Comparison of ENCODE assay signal across 21 cellular contexts in genomic region chr4:149574973-149575372, GRCh38.
A peak's percentile ranks its signal among the peaks of the same experiment; 100 is the strongest.
DNase-seq lines count a peak whose midpoint lies in the region; ATAC-seq and TF ChIP-seq lines count a peak whose summit lies in the region.
"Had no signal": no experiment of that assay in that cellular context is flagged by ENCODE, and none has a peak within 500 bp of the region (broad histone marks: within the 10 kb centered on the region; RNA-seq: fewer than 3 reads in every experiment).

No MANE protein-coding gene starts in this region.

- TF ChIP-seq CTCF in IMR-90 (conservative IDR thresholded peaks at IDR 0.05; ENCODE audit: low read depth, low read length) (no peak), lower lobe of right lung (IDR thresholded peaks at IDR 0.05) (no peak), chondrocyte (IDR thresholded peaks at IDR 0.05) (no peak), GM23338 (conservative IDR thresholded peaks at IDR 0.05; ENCODE audit: low read depth in 2 of 2) (no peak)

- no peak overlapping the region for H3K56ac ChIP-seq in IMR-90 (ENCODE audit: extremely low read depth, insufficient read depth, low read length)

- no peak overlapping the region for H4K5ac ChIP-seq in IMR-90 (ENCODE audit: low read depth, low read length)

- H3K4me1 Mint-ChIP-seq in chondrocyte (ENCODE audit: low read depth) (no peaks in the 10 kb centered on the region), GM23338 (no peaks in the 10 kb centered on the region)
- no peaks in the 10 kb centered on the region for H3K4me1 Mint-ChIP-seq in activated CD4-positive, alpha-beta memory T cell treated with anti-CD3 and anti-CD28 coated beads, Interleukin-2, amount 10 ng/mL, durations not matched to agents 7 days and 5 days

- H3K27me3 ChIP-seq in IMR-90 (ENCODE audit: control insufficient read depth, insufficient read depth, low read length) (no peaks in the 10 kb centered on the region; the same call in 1 of the 2 replicates), lower lobe of right lung (ENCODE audit: low read depth) (no peaks in the 10 kb centered on the region), GM23338 (ENCODE audit: insufficient read depth) (no peaks in the 10 kb centered on the region)
- H3K27me3 ChIP-seq: neutrophil, right lobe of liver had no signal

- H3K9me2 ChIP-seq in GM23338 (ENCODE audit: insufficient read depth), result no peaks in the 10 kb centered on the region

- dilution Hi-C loops in IMR-90 (cut with HindIII; ENCODE audit: low sequenced_read_pairs, unreplicated experiment), result no loop called here

- TF ChIP-seq RAD21 in IMR-90 (IDR thresholded peaks at IDR 0.05; ENCODE audit: low read length), result no peak

- in situ Hi-C loops in IMR-90 (cut with MboI; ENCODE audit: low sequenced_read_pairs), result no loop called here

- H3K4me3 ChIP-seq in IMR-90 (ENCODE audit: insufficient read depth, low read depth, low read length) (no peak overlapping the region), lower lobe of right lung (no peak overlapping the region), GM23338 (no peak overlapping the region)
- H3K4me3 ChIP-seq: right lobe of liver had no signal

- no peak for DNase-seq in IMR-90
- no peak for DNase-seq in lower lobe of right lung
- no peak for DNase-seq in chondrocyte (ENCODE audit: low spot score)
- DNase-seq in GM23338 (ENCODE audit: low spot score), result no peak
- no peak for DNase-seq in activated CD4-positive, alpha-beta memory T cell treated with anti-CD3 and anti-CD28 coated beads, Interleukin-2, amount 10 ng/mL, durations not matched to agents 7 days and 5 days
- DNase-seq in NCI-H446 (lab: John Stamatoyannopoulos, UW), result no peak
- DNase-seq: activated CD8-positive, alpha-beta T cell treated with anti-CD3 and anti-CD28 coated beads for 36 hours; anterior cingulate cortex; Caco-2; erythroblast; head of caudate nucleus; islet precursor cell; KBM-7; NCI-H510A; right lobe of liver; stimulated activated CD4-positive, alpha-beta T cell treated with anti-CD3 and anti-CD28 coated beads, Interleukin-4, amount 100 ng/mL, for 1 hour had no signal

- no peaks in the 10 kb centered on the region for H3K9me1 ChIP-seq in IMR-90 (ENCODE audit: insufficient read depth, low read length)

- H3K9me3 ChIP-seq in IMR-90 (ENCODE audit: control insufficient read depth, insufficient read depth, low read length) (no peaks in the 10 kb centered on the region), lower lobe of right lung (no peaks in the 10 kb centered on the region)
- H3K9me3 ChIP-seq: Caco-2, neutrophil, right lobe of liver had no signal

- no peaks in the 10 kb centered on the region for H3K9me3 Mint-ChIP-seq in chondrocyte (ENCODE audit: low read depth)
- no peaks in the 10 kb centered on the region for H3K9me3 Mint-ChIP-seq in GM23338
- H3K9me3 Mint-ChIP-seq in activated CD4-positive, alpha-beta memory T cell treated with anti-CD3 and anti-CD28 coated beads, Interleukin-2, amount 10 ng/mL, durations not matched to agents 7 days and 5 days, result no peaks in the 10 kb centered on the region
- H3K9me3 Mint-ChIP-seq: activated CD8-positive, alpha-beta T cell treated with anti-CD3 and anti-CD28 coated beads for 36 hours had no signal

- no peak overlapping the region for H2AFZ ChIP-seq in IMR-90 (replicated peaks; ENCODE audit: low read length, poor library complexity)
- H2AFZ ChIP-seq in GM23338, result no peak overlapping the region

- H4K20me1 ChIP-seq in IMR-90 (ENCODE audit: insufficient read depth, low read length) (no peaks in the 10 kb centered on the region), GM23338 (replicated peaks; ENCODE audit: insufficient read depth) (no peaks in the 10 kb centered on the region)

- H3K18ac ChIP-seq in IMR-90 (ENCODE audit: low read depth, low read length), result no peak overlapping the region

- no peaks in the 10 kb centered on the region for H3K79me2 ChIP-seq in GM23338 (replicated peaks; ENCODE audit: insufficient read depth)

- H3K79me1 ChIP-seq in IMR-90 (ENCODE audit: low read depth in 1 of 2, low read length in 2 of 2), result no peaks in the 10 kb centered on the region

- no peak overlapping the region for H3K9ac ChIP-seq in IMR-90 (ENCODE audit: low read depth, low read length)

- no peak overlapping the region for H2BK15ac ChIP-seq in IMR-90 (ENCODE audit: low read depth, low read length)

- no peak overlapping the region for H4K8ac ChIP-seq in IMR-90 (ENCODE audit: low read depth in 2 of 2, low read length in 2 of 2)

- H3K36me3 ChIP-seq in IMR-90 (ENCODE audit: control insufficient read depth, insufficient read depth, low read length) (no peaks in the 10 kb centered on the region), lower lobe of right lung (no peaks in the 10 kb centered on the region), GM23338 (ENCODE audit: insufficient read depth) (no peaks in the 10 kb centered on the region)
- H3K36me3 ChIP-seq: neutrophil, right lobe of liver had no signal

- no peaks in the 10 kb centered on the region for H3F3A ChIP-seq in GM23338 (replicated peaks; ENCODE audit: low read depth)

- intact Hi-C loops in IMR-90 (cut with micrococcal nuclease), result no loop called here
- intact Hi-C loops in lower lobe of right lung (cut with DNase I), result no loop called here

- no peaks in the 10 kb centered on the region for H3K4me1 ChIP-seq in IMR-90 (ENCODE audit: control insufficient read depth, insufficient read depth, low read length)
- H3K4me1 ChIP-seq in lower lobe of right lung, result peaks cover 6% of the 10 kb centered on the region
- H3K4me1 ChIP-seq in GM23338 (ENCODE audit: insufficient read depth), result no peaks in the 10 kb centered on the region
- H3K4me1 ChIP-seq: Caco-2, right lobe of liver had no signal

- H3K4me2 ChIP-seq in IMR-90 (ENCODE audit: low read depth, low read length), result peak overlapping the region; percentile 62
- no peak overlapping the region for H3K4me2 ChIP-seq in GM23338

- no peak overlapping the region for H3K27ac ChIP-seq in IMR-90 (ENCODE audit: insufficient read depth, low read length)
- H3K27ac ChIP-seq in lower lobe of right lung, result peak overlapping the region; percentile 29
- no peak overlapping the region for H3K27ac ChIP-seq in GM23338 (ENCODE audit: low read depth)
- H3K27ac ChIP-seq: neutrophil, right lobe of liver had no signal

- H2BK20ac ChIP-seq in IMR-90 (ENCODE audit: low read depth, low read length), result no peak overlapping the region

- H3K4me3 Mint-ChIP-seq in chondrocyte (ENCODE audit: unreplicated experiment), result no peak overlapping the region
- H3K4me3 Mint-ChIP-seq in GM23338, result no peak overlapping the region
- H3K4me3 Mint-ChIP-seq in activated CD4-positive, alpha-beta memory T cell treated with anti-CD3 and anti-CD28 coated beads, Interleukin-2, amount 10 ng/mL, durations not matched to agents 7 days and 5 days, result no peak overlapping the region
- H3K4me3 Mint-ChIP-seq: activated CD8-positive, alpha-beta T cell treated with anti-CD3 and anti-CD28 coated beads for 36 hours; mesothelial cell of epicardium had no signal

- no peak overlapping the region for H3K14ac ChIP-seq in IMR-90 (replicated peaks; ENCODE audit: low read depth, low read length)

- no peak overlapping the region for H3K23ac ChIP-seq in IMR-90 (ENCODE audit: low read depth, low read length)

- no CpG with 5 or more reads among the region's 4 CpGs for WGBS in IMR-90 (ENCODE audit: extremely low coverage in 2 of 2, insufficient read length in 1 of 2), 2 experiments

- ATAC-seq in GM18867 (IDR thresholded peaks at IDR 0.05; ENCODE audit: unreplicated experiment), result peak; percentile 92
- ATAC-seq in HG02588 (IDR thresholded peaks at IDR 0.05; ENCODE audit: unreplicated experiment), result peak; percentile 86
- ATAC-seq in IMR-90 (ENCODE audit: low read depth), result no peak
- ATAC-seq in lower lobe of right lung, result peak in 1 of 2 donors; percentile 62
- no peak for ATAC-seq in GM23338
- ATAC-seq: activated CD8-positive, alpha-beta T cell treated with anti-CD3 and anti-CD28 coated beads for 36 hours; Panc1; right lobe of liver had no signal

- H2BK120ac ChIP-seq in IMR-90 (ENCODE audit: low read depth, low read length), result no peak overlapping the region

- no peak overlapping the region for H2BK5ac ChIP-seq in IMR-90 (ENCODE audit: low read depth, low read length, poor library complexity, severe bottlenecking)

- no peak overlapping the region for H2AK9ac ChIP-seq in IMR-90 (replicated peaks; ENCODE audit: low read depth, low read length, poor library complexity)

- POLR2A ChIA-PET in IMR-90 (lab: Charles Lee; ENCODE audit: unreplicated experiment), result no interaction called here
- POLR2A ChIA-PET in activated CD4-positive, alpha-beta memory T cell treated with anti-CD3 and anti-CD28 coated beads, Interleukin-2, amount 10 ng/mL, durations not matched to agents 7 days and 5 days (lab: Charles Lee), result no interaction called here

- H3K36me3 Mint-ChIP-seq in chondrocyte (ENCODE audit: low read depth) (no peaks in the 10 kb centered on the region), GM23338 (ENCODE audit: low read depth) (no peaks in the 10 kb centered on the region)
- H3K36me3 Mint-ChIP-seq in activated CD4-positive, alpha-beta memory T cell treated with anti-CD3 and anti-CD28 coated beads, Interleukin-2, amount 10 ng/mL, durations not matched to agents 7 days and 5 days (ENCODE audit: low read depth), result no peaks in the 10 kb centered on the region

- CTCF ChIA-PET in IMR-90 (lab: Yijun Ruan, JAX), result no interaction called here
- CTCF ChIA-PET in activated CD4-positive, alpha-beta memory T cell treated with anti-CD3 and anti-CD28 coated beads, Interleukin-2, amount 10 ng/mL, durations not matched to agents 7 days and 5 days (lab: Charles Lee), result no interaction called here

- H3K27me3 Mint-ChIP-seq in chondrocyte (ENCODE audit: low read depth), result peaks cover 8% of the 10 kb centered on the region
- no peaks in the 10 kb centered on the region for H3K27me3 Mint-ChIP-seq in GM23338 (ENCODE audit: insufficient read depth, low read depth, poor library complexity)
- no peaks in the 10 kb centered on the region for H3K27me3 Mint-ChIP-seq in activated CD4-positive, alpha-beta memory T cell treated with anti-CD3 and anti-CD28 coated beads, Interleukin-2, amount 10 ng/mL, durations not matched to agents 7 days and 5 days
- H3K27me3 Mint-ChIP-seq: activated CD8-positive, alpha-beta T cell treated with anti-CD3 and anti-CD28 coated beads for 36 hours had no signal

- no peak overlapping the region for H3K4ac ChIP-seq in IMR-90 (ENCODE audit: low read depth, low read length)

- BruUV-seq in IMR-90 (replicated peaks; lab: Mats Ljungman, UMichigan), result no TSS peak

- H3K27ac Mint-ChIP-seq in chondrocyte (ENCODE audit: unreplicated experiment) (no peak overlapping the region), GM23338 (no peak overlapping the region)
- H3K27ac Mint-ChIP-seq in activated CD4-positive, alpha-beta memory T cell treated with anti-CD3 and anti-CD28 coated beads, Interleukin-2, amount 10 ng/mL, durations not matched to agents 7 days and 5 days, result no peak overlapping the region
- H3K27ac Mint-ChIP-seq: activated CD8-positive, alpha-beta T cell treated with anti-CD3 and anti-CD28 coated beads for 36 hours; mesothelial cell of epicardium had no signal

- TF ChIP-seq POLR2A in IMR-90 (IDR thresholded peaks at IDR 0.05; ENCODE audit: low read depth, low read length), result no peak

- H2AK5ac ChIP-seq in IMR-90 (ENCODE audit: low read depth, low read length), result no peak overlapping the region

- no peak overlapping the region for H4K91ac ChIP-seq in IMR-90 (ENCODE audit: insufficient read depth, low read depth, low read length)

TF ChIP-seq in IMR-90, 13 proteins besides CTCF, POLR2A, EP300 and RAD21 (continues in another document):
- TF ChIP-seq CEBPB (IDR thresholded peaks at IDR 0.05; ENCODE audit: low read depth, low read length), result no peak

Comparison
In these comparisons a context has a peak if more than half of its experiments do, and no peak if none do; other contexts are left out.
1. ATAC-seq: peak in GM18867 (single experiment) and HG02588 (single experiment); none in IMR-90 (single experiment) and GM23338 (single experiment).